Comparison of ENCODE assay signal across 23 cellular contexts in genomic region chr17:47223460-47223859, GRCh38. TPM values are rescaled to one million over a fixed set of nuclear protein-coding genes. Genes with fewer than 3 reads are reported as not detected.
DNase-seq lines count a peak whose midpoint lies in the region; ATAC-seq and TF ChIP-seq lines count a peak whose summit lies in the region.
"Had no signal": no experiment of that assay in that cellular context is flagged by ENCODE, and none has a peak within 500 bp of the region (broad histone marks: within the 10 kb centered on the region; RNA-seq: fewer than 3 reads in every experiment).

No MANE protein-coding gene starts in this region.

- CTCF ChIA-PET in MCF 10A (lab: Yijun Ruan, JAX) = no interaction called here
- CTCF ChIA-PET in activated CD4-positive, alpha-beta memory T cell treated with anti-CD3 and anti-CD28 coated beads for 36 hours (lab: Charles Lee) = interaction anchor here (0.6 kb wide), 1 partner anchor 91 kb away, joined by 3 read pairs; no protein-coding TSS in a partner anchor

- peak overlapping the region; percentile 21 to 22 for H3K27ac ChIP-seq in breast epithelium
- H3K27ac ChIP-seq in upper lobe of left lung = peak overlapping the region in 3 of 4 donors; percentile 11 to 89 (median 35)
- H3K27ac ChIP-seq: A549, neutrophil had no signal

- BruUV-seq in MCF 10A (replicated peaks; lab: Mats Ljungman, UMichigan) = no TSS peak

- 83 to 86% methylated on average over 5 of the region's 5 CpGs for WGBS in upper lobe of left lung, 2 donors

- H3K27me3 ChIP-seq in breast epithelium = no peaks in the 10 kb centered on the region
- H3K27me3 ChIP-seq in upper lobe of left lung = no peaks in the 10 kb centered on the region
- H3K27me3 ChIP-seq: BE2C, esophagus squamous epithelium, left lung, sigmoid colon had no signal

- POLR2A ChIA-PET in MCF 10A (lab: Yijun Ruan, JAX) = no interaction called here
- POLR2A ChIA-PET in activated CD4-positive, alpha-beta memory T cell treated with anti-CD3 and anti-CD28 coated beads for 36 hours (lab: Charles Lee) = no interaction called here

- H3K4me1 Mint-ChIP-seq in MCF 10A (ENCODE audit: insufficient read depth, unreplicated experiment) = peaks cover 23% of the 10 kb centered on the region
- H3K4me1 Mint-ChIP-seq in effector memory CD8-positive, alpha-beta T cell (ENCODE audit: low read depth in 2 of 2) = peaks cover 26 to 31% of the 10 kb centered on the region in 2 donors
- H3K4me1 Mint-ChIP-seq in activated CD4-positive, alpha-beta memory T cell treated with anti-CD3 and anti-CD28 coated beads for 36 hours (ENCODE audit: low read depth) = peaks cover 22% of the 10 kb centered on the region

- H3K36me3 ChIP-seq in breast epithelium = no peaks in the 10 kb centered on the region
- H3K36me3 ChIP-seq in upper lobe of left lung = no peaks in the 10 kb centered on the region
- H3K36me3 ChIP-seq: BE2C, esophagus squamous epithelium, left lung, neutrophil, sigmoid colon had no signal

- H3K4me1 ChIP-seq in breast epithelium = no peaks in the 10 kb centered on the region
- peaks cover 26 to 33% (median 31%) of the 10 kb centered on the region in 4 donors for H3K4me1 ChIP-seq in upper lobe of left lung

- no peak overlapping the region for H3K4me3 Mint-ChIP-seq in MCF 10A (ENCODE audit: unreplicated experiment)
- H3K4me3 Mint-ChIP-seq in effector memory CD8-positive, alpha-beta T cell = no peak overlapping the region
- no peak overlapping the region for H3K4me3 Mint-ChIP-seq in activated CD4-positive, alpha-beta memory T cell treated with anti-CD3 and anti-CD28 coated beads for 36 hours
- H3K4me3 Mint-ChIP-seq: activated CD4-positive, alpha-beta T cell treated with anti-CD3 and anti-CD28 coated beads, Interleukin-2, amount 10 ng/mL, durations not matched to agents 7 days and 5 days; T-helper 1 cell treated with Interleukin-12 subunit alpha and Interleukin-12 subunit beta and Interleukin-4 antibody, amounts not matched to agents 30 μg/mL and 1 μg/mL, for 36 hours; type B pancreatic cell had no signal

- H3K4me3 ChIP-seq in breast epithelium (no peak overlapping the region), upper lobe of left lung (no peak overlapping the region)
- H3K4me3 ChIP-seq: A549, esophagus squamous epithelium, left lung, sigmoid colon had no signal

- TF ChIP-seq POLR2A in breast epithelium (IDR thresholded peaks at IDR 0.05) (no peak), upper lobe of left lung (IDR thresholded peaks at IDR 0.05) (no peak)

- no peaks in the 10 kb centered on the region for H3K36me3 Mint-ChIP-seq in MCF 10A (ENCODE audit: insufficient read depth, unreplicated experiment)
- H3K36me3 Mint-ChIP-seq in effector memory CD8-positive, alpha-beta T cell (ENCODE audit: insufficient read depth) = peaks cover 4% of the 10 kb centered on the region
- no peaks in the 10 kb centered on the region for H3K36me3 Mint-ChIP-seq in activated CD4-positive, alpha-beta memory T cell treated with anti-CD3 and anti-CD28 coated beads for 36 hours

- H3K9me3 Mint-ChIP-seq in MCF 10A (ENCODE audit: unreplicated experiment) = no peaks in the 10 kb centered on the region
- no peaks in the 10 kb centered on the region for H3K9me3 Mint-ChIP-seq in effector memory CD8-positive, alpha-beta T cell
- peaks cover 7% of the 10 kb centered on the region for H3K9me3 Mint-ChIP-seq in activated CD4-positive, alpha-beta memory T cell treated with anti-CD3 and anti-CD28 coated beads for 36 hours
- H3K9me3 Mint-ChIP-seq: type B pancreatic cell had no signal

- H3K27me3 Mint-ChIP-seq in MCF 10A (ENCODE audit: insufficient read depth, unreplicated experiment) = no peaks in the 10 kb centered on the region
- no peaks in the 10 kb centered on the region for H3K27me3 Mint-ChIP-seq in effector memory CD8-positive, alpha-beta T cell
- H3K27me3 Mint-ChIP-seq in activated CD4-positive, alpha-beta memory T cell treated with anti-CD3 and anti-CD28 coated beads for 36 hours = no peaks in the 10 kb centered on the region

- intact Hi-C loops in breast epithelium (cut with DNase I; ENCODE audit: low total_unique reads) (no loop called here), MCF 10A (cut with micrococcal nuclease) (no loop called here)
- intact Hi-C loops in activated CD4-positive, alpha-beta memory T cell treated with anti-CD3 and anti-CD28 coated beads for 36 hours (cut with micrococcal nuclease) = no loop called here

- no peak overlapping the region for H3K27ac Mint-ChIP-seq in MCF 10A (ENCODE audit: low read depth, unreplicated experiment)
- H3K27ac Mint-ChIP-seq in effector memory CD8-positive, alpha-beta T cell = peak overlapping the region; percentile 35 to 59
- no peak overlapping the region for H3K27ac Mint-ChIP-seq in activated CD4-positive, alpha-beta memory T cell treated with anti-CD3 and anti-CD28 coated beads for 36 hours
- H3K27ac Mint-ChIP-seq: activated CD4-positive, alpha-beta T cell treated with anti-CD3 and anti-CD28 coated beads, Interleukin-2, amount 10 ng/mL, durations not matched to agents 7 days and 5 days; T-helper 1 cell treated with Interleukin-12 subunit alpha and Interleukin-12 subunit beta and Interleukin-4 antibody, amounts not matched to agents 30 μg/mL and 1 μg/mL, for 36 hours; type B pancreatic cell had no signal

- H3K9me3 ChIP-seq in breast epithelium = no peaks in the 10 kb centered on the region
- H3K9me3 ChIP-seq in upper lobe of left lung = no peaks in the 10 kb centered on the region
- H3K9me3 ChIP-seq: BE2C, esophagus squamous epithelium, left lung, neutrophil, sigmoid colon had no signal

- DNase-seq in breast epithelium (ENCODE audit: low spot score in 2 of 2) = no peak
- no peak for DNase-seq in MCF 10A (ENCODE audit: unreplicated experiment)
- no peak for DNase-seq in effector memory CD8-positive, alpha-beta T cell
- DNase-seq in mucosa of gallbladder (ENCODE audit: low spot score) = peak; percentile 51
- DNase-seq in upper lobe of left lung = no peak
- DNase-seq in dedifferentiated amniotic fluid mesenchymal stem cell (ENCODE audit: extremely low spot score) = no peak
- no peak for DNase-seq in activated CD4-positive, alpha-beta memory T cell treated with anti-CD3 and anti-CD28 coated beads for 36 hours
- DNase-seq in NCI-H2171 (lab: John Stamatoyannopoulos, UW) = no peak
- DNase-seq: activated CD4-positive, alpha-beta T cell treated with anti-CD3 and anti-CD28 coated beads, Interleukin-2, amount 10 ng/mL, durations not matched to agents 7 days and 5 days; amniotic stem cell; BE2C; effector CD4-positive, alpha-beta T cell; esophagus squamous epithelium; left lung; NCI-H1930; NCI-H226; NCI-H82; sigmoid colon; stimulated activated naive CD4-positive, alpha-beta T cell had no signal

- no peak for TF ChIP-seq CTCF in breast epithelium (IDR thresholded peaks at IDR 0.05)
- TF ChIP-seq CTCF in MCF 10A (IDR thresholded peaks at IDR 0.05; ENCODE audit: unreplicated experiment) = no peak
- no peak for TF ChIP-seq CTCF in upper lobe of left lung (IDR thresholded peaks at IDR 0.05)

- no peak for ATAC-seq in effector memory CD8-positive, alpha-beta T cell (replicated peaks)
- ATAC-seq in upper lobe of left lung (ENCODE audit: low FRiP score in 2 of 2) = no peak
- ATAC-seq: A549, left lung had no signal

- no peak for TF ChIP-seq EP300 in upper lobe of left lung (IDR thresholded peaks at IDR 0.05)

RNA-seq across cellular contexts. Expression of gene MYL4, which starts 14.3 kb away (rescaled TPM):
- total RNA-seq in breast epithelium (not detected), MCF 10A (2022) (not detected in 2 replicates), mucosa of gallbladder (0.55 TPM), upper lobe of left lung (1 to 10 TPM in 3 of 6 donors, not detected in 3; 1.4 to 3.1 (median 1.6) TPM)
- not detected for total RNA-seq in activated CD4-positive, alpha-beta memory T cell treated with anti-CD3 and anti-CD28 coated beads for 36 hours
- total RNA-seq: activated CD4-positive, alpha-beta T cell treated with anti-CD3 and anti-CD28 coated beads, Interleukin-2, amount 10 ng/mL, durations not matched to agents 7 days and 5 days; esophagus squamous epithelium had no signal

RNA-seq across cellular contexts. Expression of gene ITGB3, which starts 30.2 kb away (rescaled TPM):
- 10 to 100 TPM in 2 of 3 donors, 1 to 10 TPM in 1; 3.8 to 29.8 (median 14.6) TPM for total RNA-seq in breast epithelium
- total RNA-seq in MCF 10A (2022) = 0.98 and 1.1 TPM in 2 replicates
- 10.6 TPM for total RNA-seq in mucosa of gallbladder
- 10 to 100 TPM in 3 of 6 donors, 1 to 10 TPM in 3; 3.4 to 17.8 (median 9.8) TPM for total RNA-seq in upper lobe of left lung
- total RNA-seq in activated CD4-positive, alpha-beta memory T cell treated with anti-CD3 and anti-CD28 coated beads for 36 hours = not detected

RNA-seq across cellular contexts. Expression of gene CDC27, which starts 34.4 kb away (rescaled TPM):
- total RNA-seq in breast epithelium (10 to 100 TPM; 63.2 to 73.7 (median 65.0) TPM), MCF 10A (2022) (141 and 143 TPM in 2 replicates), mucosa of gallbladder (75.2 TPM), upper lobe of left lung (10 to 100 TPM; 40.3 to 74.8 (median 55.1) TPM)
- total RNA-seq in activated CD4-positive, alpha-beta memory T cell treated with anti-CD3 and anti-CD28 coated beads for 36 hours = 100 to 1,000 TPM; 113 to 133 TPM

Comparison
In these comparisons a context has a peak if more than half of its experiments do, and no peak if none do; other contexts are left out.
1. H3K27ac Mint-ChIP-seq: peak in effector memory CD8-positive, alpha-beta T cell (2 of 2); none in MCF 10A (single experiment) and activated CD4-positive, alpha-beta memory T cell treated with anti-CD3 and anti-CD28 coated beads for 36 hours (single experiment).